11 cellular contexts compared by ENCODE assay signal in genomic region chr7:64541438-64542359, GRCh38. TPM values are rescaled to one million over a fixed set of nuclear protein-coding genes. Genes with fewer than 3 reads are reported as not detected.
A peak's percentile ranks its signal among the peaks of the same experiment; 100 is the strongest.
DNase-seq lines count a peak whose midpoint lies in the region; ATAC-seq and TF ChIP-seq lines count a peak whose summit lies in the region.
"Had no signal": no experiment of that assay in that cellular context is flagged by ENCODE, and none has a peak within 500 bp of the region (broad histone marks: within the 10 kb centered on the region; RNA-seq: fewer than 3 reads in every experiment).

No MANE protein-coding gene starts in this region.

- WGBS in IMR-90 (ENCODE audit: extremely low coverage in 2 of 2, insufficient read length in 1 of 2), 2 experiments = 85% methylated on average over 3 of the region's 5 CpGs; no CpG with 5 or more reads in 1 of the 2 experiments
- 58% methylated on average over 5 of the region's 5 CpGs for WGBS in right cardiac atrium
- WGBS in transverse colon (ENCODE audit: low coverage in 1 of 2), 2 donors = 69 to 83% methylated on average over 1 to 5 of the region's 5 CpGs

- peak overlapping the region; percentile 72; the same call in 1 of the 2 replicates for H4K5ac ChIP-seq in IMR-90 (ENCODE audit: low read depth, low read length)

- H3K4me1 ChIP-seq in IMR-90 (ENCODE audit: control insufficient read depth, insufficient read depth, low read length) (no peaks in the 10 kb centered on the region), right cardiac atrium (ENCODE audit: control insufficient read depth, insufficient read depth, low read length) (peaks cover 2% of the 10 kb centered on the region), transverse colon (no peaks in the 10 kb centered on the region)

- no peaks in the 10 kb centered on the region for H3K9me1 ChIP-seq in IMR-90 (ENCODE audit: insufficient read depth, low read length)

- peak overlapping the region; percentile 26 for H2AFZ ChIP-seq in IMR-90 (replicated peaks; ENCODE audit: low read length, poor library complexity)

- peaks cover 6% of the 10 kb centered on the region for H3K36me3 ChIP-seq in IMR-90 (ENCODE audit: control insufficient read depth, insufficient read depth, low read length)
- H3K36me3 ChIP-seq in transverse colon = peaks cover 0 to 17% (median 2%) of the 10 kb centered on the region in 4 donors

- H3K79me1 ChIP-seq in IMR-90 (ENCODE audit: low read depth in 1 of 2, low read length in 2 of 2) = peaks cover 0 to 8% of the 10 kb centered on the region in 2 experiments; a peak in 2 of 4 replicates

- TF ChIP-seq CTCF in IMR-90 (conservative IDR thresholded peaks at IDR 0.05; ENCODE audit: low read depth, low read length) = no peak
- no peak for TF ChIP-seq CTCF in transverse colon (IDR thresholded peaks at IDR 0.05)

- ATAC-seq in IMR-90 (ENCODE audit: low read depth) (peak; percentile 95), right cardiac atrium (peak; percentile 82 to 83)

- intact Hi-C loops in IMR-90 (cut with micrococcal nuclease) (no loop called here), right cardiac atrium (cut with DNase I) (no loop called here), transverse colon (cut with DNase I; ENCODE audit: low total_unique reads) (no loop called here)

- no peak overlapping the region for H3K4me2 ChIP-seq in IMR-90 (ENCODE audit: low read depth, low read length)

- DNase-seq in ACHN = peak; percentile 92
- peak; percentile 72 for DNase-seq in IMR-90
- DNase-seq in amniotic epithelial cell (ENCODE audit: low read depth) = peak; percentile 80
- DNase-seq in right cardiac atrium = no peak
- DNase-seq in activated naive CD4-positive, alpha-beta T cell treated with anti-CD3 and anti-CD28 coated beads, Interleukin-2, amount 50 U/mL, for 16 hours = no peak
- DNase-seq in NCI-H1694 treated with DMSO at 0.1 percent for 48 hours (lab: John Stamatoyannopoulos, UW) = no peak
- DNase-seq in SKM-1 (lab: John Stamatoyannopoulos, UW; ENCODE audit: unreplicated experiment) = no peak
- no peak for DNase-seq in transverse colon
- DNase-seq: cerebellar nuclear complex; stimulated activated CD4-positive, alpha-beta T cell treated with anti-CD3 and anti-CD28 coated beads, Interleukin-12 subunit alpha, Interleukin-12 subunit beta, amount 100 ng/mL, for 4 hours had no signal

- no peak overlapping the region; the same call in 1 of the 2 replicates for H3K18ac ChIP-seq in IMR-90 (ENCODE audit: low read depth, low read length)

- no peaks in the 10 kb centered on the region for H4K20me1 ChIP-seq in IMR-90 (ENCODE audit: insufficient read depth, low read length)

- H2BK15ac ChIP-seq in IMR-90 (ENCODE audit: low read depth, low read length) = no peak overlapping the region

- 0 out of 2 replicates have a peak overlapping the region, but pooled peaks have one; percentile 8 for H4K91ac ChIP-seq in IMR-90 (ENCODE audit: insufficient read depth, low read depth, low read length)

- peak overlapping the region; percentile 6; the same call in 1 of the 2 replicates for H3K27ac ChIP-seq in IMR-90 (ENCODE audit: insufficient read depth, low read length)
- peak overlapping the region; percentile 95 for H3K27ac ChIP-seq in right cardiac atrium (ENCODE audit: low read length)
- H3K27ac ChIP-seq in transverse colon = peak overlapping the region in 1 of 4 donors; percentile 13
- H3K27ac ChIP-seq: C4-2B had no signal

- no peak overlapping the region for H2BK20ac ChIP-seq in IMR-90 (ENCODE audit: low read depth, low read length)

- in situ Hi-C loops in ACHN (cut with HindIII; ENCODE audit: low pct_ligation_motif_present, low pct_unique_long_range_greater_than_20kb, low sequenced_read_pairs) = no loop called here
- in situ Hi-C loops in IMR-90 (cut with MboI; ENCODE audit: low sequenced_read_pairs) = no loop called here
- in situ Hi-C loops in transverse colon (cut with MboI; ENCODE audit: low pct_ligation_motif_present in 1 of 4, low pct_unique_long_range_greater_than_20kb in 1 of 4, low sequenced_read_pairs in 3 of 4) = no loop called here

- peaks cover 2% of the 10 kb centered on the region; the same call in 1 of the 2 replicates for H3K9me3 ChIP-seq in IMR-90 (ENCODE audit: control insufficient read depth, insufficient read depth, low read length)
- no peaks in the 10 kb centered on the region for H3K9me3 ChIP-seq in right cardiac atrium (ENCODE audit: control insufficient read depth, low read length)
- H3K9me3 ChIP-seq in transverse colon = no peaks in the 10 kb centered on the region

- dilution Hi-C loops in IMR-90 (cut with HindIII; ENCODE audit: low sequenced_read_pairs, unreplicated experiment) = no loop called here

- no peak overlapping the region for H2AK9ac ChIP-seq in IMR-90 (replicated peaks; ENCODE audit: low read depth, low read length, poor library complexity)

- peak overlapping the region; percentile 49 to 61; a peak in 3 of 4 replicates for H4K8ac ChIP-seq in IMR-90 (ENCODE audit: low read depth in 2 of 2, low read length in 2 of 2)

- no peak overlapping the region for H3K56ac ChIP-seq in IMR-90 (ENCODE audit: extremely low read depth, insufficient read depth, low read length)

- peak overlapping the region; percentile 52; the same call in 1 of the 2 replicates for H2BK120ac ChIP-seq in IMR-90 (ENCODE audit: low read depth, low read length)

- no TSS peak for BruUV-seq in IMR-90 (replicated peaks; lab: Mats Ljungman, UMichigan)

- H3K14ac ChIP-seq in IMR-90 (replicated peaks; ENCODE audit: low read depth, low read length) = 0 out of 2 replicates have a peak overlapping the region, but pooled peaks have one; percentile 30

- POLR2A ChIA-PET in IMR-90 (lab: Charles Lee; ENCODE audit: unreplicated experiment) = no interaction called here

- peak overlapping the region; percentile 58; the same call in 1 of the 2 replicates for H3K9ac ChIP-seq in IMR-90 (ENCODE audit: low read depth, low read length)

- peak overlapping the region; percentile 37; the same call in 1 of the 2 replicates for H3K4ac ChIP-seq in IMR-90 (ENCODE audit: low read depth, low read length)

- TF ChIP-seq EP300 in transverse colon (IDR thresholded peaks at IDR 0.05; ENCODE audit: low read depth) = no peak

- H3K4me3 ChIP-seq in IMR-90 (ENCODE audit: insufficient read depth, low read depth, low read length) (no peak overlapping the region), right cardiac atrium (ENCODE audit: low read length) (no peak overlapping the region), transverse colon (no peak overlapping the region)

- H2BK5ac ChIP-seq in IMR-90 (ENCODE audit: low read depth, low read length, poor library complexity, severe bottlenecking) = peak overlapping the region; percentile 60

- CTCF ChIA-PET in IMR-90 (lab: Yijun Ruan, JAX) = no interaction called here

- no peak for TF ChIP-seq RAD21 in IMR-90 (IDR thresholded peaks at IDR 0.05; ENCODE audit: low read length)

- TF ChIP-seq POLR2A in IMR-90 (IDR thresholded peaks at IDR 0.05; ENCODE audit: low read depth, low read length) = no peak
- TF ChIP-seq POLR2A in transverse colon (IDR thresholded peaks at IDR 0.05) = no peak

- H3K27me3 ChIP-seq in IMR-90 (ENCODE audit: control insufficient read depth, insufficient read depth, low read length) = no peaks in the 10 kb centered on the region
- H3K27me3 ChIP-seq in right cardiac atrium (ENCODE audit: control insufficient read depth, insufficient read depth) = no peaks in the 10 kb centered on the region
- H3K27me3 ChIP-seq in transverse colon = no peaks in the 10 kb centered on the region

- peak overlapping the region; percentile 12; the same call in 1 of the 2 replicates for H3K23ac ChIP-seq in IMR-90 (ENCODE audit: low read depth, low read length)

- H2AK5ac ChIP-seq in IMR-90 (ENCODE audit: low read depth, low read length) = no peak overlapping the region

TF ChIP-seq in IMR-90, 13 proteins besides CTCF, POLR2A, EP300 and RAD21:
- no peak for TF ChIP-seq RCOR1 (IDR thresholded peaks at IDR 0.05; ENCODE audit: insufficient replicate concordance, low read length)
- TF ChIP-seq MAZ (IDR thresholded peaks at IDR 0.05; ENCODE audit: borderline replicate concordance, low read depth, low read length) = no peak
- TF ChIP-seq NFE2L2 (IDR thresholded peaks at IDR 0.05; ENCODE audit: low read depth, low read length) = no peak
- TF ChIP-seq USF2 (IDR thresholded peaks at IDR 0.05; ENCODE audit: low read depth, low read length) = no peak
- TF ChIP-seq ELK1 (IDR thresholded peaks at IDR 0.05; ENCODE audit: borderline replicate concordance, low read depth, low read length) = no peak
- TF ChIP-seq MXI1 (IDR thresholded peaks at IDR 0.05; ENCODE audit: borderline replicate concordance, low read depth, low read length) = no peak
- no peak for TF ChIP-seq SMC3 (IDR thresholded peaks at IDR 0.05; ENCODE audit: low read depth, low read length)
- TF ChIP-seq CEBPB (IDR thresholded peaks at IDR 0.05; ENCODE audit: low read depth, low read length) = no peak
- no peak for TF ChIP-seq RFX5 (IDR thresholded peaks at IDR 0.05; ENCODE audit: low read depth, low read length)
- no peak for TF ChIP-seq FOS (IDR thresholded peaks at IDR 0.05; ENCODE audit: low read depth, low read length)
- TF ChIP-seq MAFK (IDR thresholded peaks at IDR 0.05; ENCODE audit: low read depth, low read length) = no peak
- TF ChIP-seq BHLHE40 (IDR thresholded peaks at IDR 0.05; ENCODE audit: low read depth, low read length) = no peak
- no peak for TF ChIP-seq CHD1 (IDR thresholded peaks at IDR 0.05; ENCODE audit: low read depth, low read length)

RNA-seq across cellular contexts. Expression of gene ZNF680, which starts 21.2 kb away (rescaled TPM):
- 3.9 and 7.8 TPM in 2 replicates for total RNA-seq in IMR-90 (2012; rRNA removed)
- 1.2 and 1.5 TPM in 2 replicates for polyA plus RNA-seq in IMR-90 (2012; rRNA removed)
- 0.16 and 0.21 TPM in 2 replicates for polyA plus RNA-seq in IMR-90 (2012; cell fraction: cytosol; rRNA removed)
- polyA plus RNA-seq in IMR-90 (2012; cell fraction: nucleus; rRNA removed; ENCODE audit: low replicate concordance) = 0.15 and 2.1 TPM in 2 replicates
- total RNA-seq in right cardiac atrium = 10 to 100 TPM; 24.2 to 29.8 (median 26.6) TPM
- polyA plus RNA-seq in right cardiac atrium = 11.9 TPM
- 10 to 100 TPM in 1 of 4 donors, 1 to 10 TPM in 3; 3.4 to 11.1 (median 6.6) TPM for total RNA-seq in transverse colon

Comparison
In these comparisons a context has a peak if more than half of its experiments do, and no peak if none do; other contexts are left out.
1. DNase-seq: peak in ACHN (single experiment), IMR-90 (single experiment) and amniotic epithelial cell (single experiment); none in right cardiac atrium (0 of 3), activated naive CD4-positive, alpha-beta T cell treated with anti-CD3 and anti-CD28 coated beads, Interleukin-2, amount 50 U/mL, for 16 hours (single experiment), NCI-H1694 treated with DMSO at 0.1 percent for 48 hours (single experiment), SKM-1 (single experiment) and transverse colon (single experiment).